22 cellular contexts compared by ENCODE assay signal in genomic region chr6:11294263-11294662, GRCh38.
"Had no signal": no experiment of that assay in that cellular context is flagged by ENCODE, and none has a peak within 500 bp of the region (broad histone marks: within the 10 kb centered on the region; RNA-seq: fewer than 3 reads in every experiment).

No MANE protein-coding gene starts in this region.

- H3K9me3 ChIP-seq: body of pancreas, colonic mucosa had no signal

- H3K27ac ChIP-seq: body of pancreas, cardiac muscle cell, colonic mucosa, neural progenitor cell, VCaP had no signal

- H3K4me3 ChIP-seq: body of pancreas, cardiac muscle cell, colonic mucosa, lung, neural progenitor cell had no signal

- H3K4me1 ChIP-seq: colonic mucosa had no signal

- H3K27me3 ChIP-seq: body of pancreas, cardiac muscle cell, colonic mucosa, left lung, neural progenitor cell had no signal

- DNase-seq: activated CD4-positive, alpha-beta T cell treated with anti-CD3 and anti-CD28 coated beads for 4 hours; activated CD4-positive, alpha-beta T cell treated with anti-CD3 and anti-CD28 coated beads, Interleukin-2, amount 50 U/mL, for 48 hours; activated CD8-positive, alpha-beta memory T cell treated with anti-CD3 and anti-CD28 coated beads for 24 hours; activated effector memory CD4-positive, alpha-beta T cell treated with Interleukin-2 at 50 U/mL for 16 hours; activated naive CD4-positive, alpha-beta T cell treated with Interleukin-2 at 50 U/mL for 16 hours; aorta; body of pancreas; cerebellar nuclear complex; colonic mucosa; effector CD8-positive, alpha-beta T cell; left lung; mesendoderm; natural killer cell; posterior cingulate gyrus; right cardiac atrium; stimulated activated CD4-positive, alpha-beta T cell treated with anti-CD3 and anti-CD28 coated beads, Interleukin-15, amount 100 ng/mL, for 24 hours; stimulated activated CD4-positive, alpha-beta T cell treated with anti-CD3 and anti-CD28 coated beads, Interleukin-2, amount 100 ng/mL, for 24 hours; substantia nigra had no signal

- H3K36me3 ChIP-seq: cardiac muscle cell, colonic mucosa, neural progenitor cell had no signal
